Comparison of ENCODE assay signal across 28 cellular contexts in the genomic region with DNA sequence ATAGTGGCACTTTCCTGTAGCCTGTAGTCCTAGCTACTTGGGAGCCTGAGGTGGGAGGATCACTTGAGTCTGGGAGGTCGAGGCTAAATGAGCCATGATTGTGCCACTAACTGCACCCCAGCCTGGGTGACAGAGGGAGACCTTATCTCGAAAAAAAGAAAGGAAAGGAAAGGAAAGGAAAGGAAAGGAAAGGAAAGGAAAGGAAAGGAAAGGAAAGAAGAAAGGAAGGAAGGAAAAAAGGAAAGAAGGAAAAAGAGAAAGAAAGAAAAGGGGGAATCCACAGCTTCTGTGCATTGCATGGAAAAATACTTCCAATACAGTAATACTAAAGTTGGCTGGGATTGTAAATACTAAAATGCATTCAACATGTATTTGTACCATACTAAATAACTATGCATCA.
"Had no signal": no experiment of that assay in that cellular context is flagged by ENCODE, and none has a peak within 500 bp of the region (broad histone marks: within the 10 kb centered on the region; RNA-seq: fewer than 3 reads in every experiment).

No MANE protein-coding gene starts in this region.

- H3K4me1 ChIP-seq: parathyroid adenoma, psoas muscle, right lobe of liver, sigmoid colon, stomach, thyroid gland, tibial nerve, upper lobe of right lung, uterus had no signal

- H3K9me3 ChIP-seq: ovary, psoas muscle, right lobe of liver, sigmoid colon, stomach, thoracic aorta, thyroid gland, tibial nerve, upper lobe of right lung, uterus had no signal

- H3K4me3 ChIP-seq: neural progenitor cell, ovary, psoas muscle, right lobe of liver, sigmoid colon, stomach, thoracic aorta, thyroid gland, tibial nerve, upper lobe of right lung, uterus had no signal

- DNase-seq: natural killer cell; occipital lobe; ovary; posterior cingulate gyrus; psoas muscle; right cardiac atrium; right lobe of liver; sigmoid colon; small intestine; stimulated activated CD4-positive, alpha-beta T cell treated with anti-CD3 and anti-CD28 coated beads, Interleukin-15, amount 100 ng/mL, for 24 hours; stimulated activated CD4-positive, alpha-beta T cell treated with anti-CD3 and anti-CD28 coated beads, Interleukin-2, amount 100 ng/mL, for 24 hours; stimulated activated CD4-positive, alpha-beta T cell treated with anti-CD3 and anti-CD28 coated beads, Interleukin-2, amount 100 ng/mL, for 48 hours; stimulated activated CD4-positive, alpha-beta T cell treated with anti-CD3 and anti-CD28 coated beads, Interleukin-4, amount 100 ng/mL, for 24 hours; stimulated activated naive B cell treated with anti-CD40 and anti-IgM and Interleukin-4, amounts not matched to agents 10 μg/mL and 1 μg/mL and 100 μg/mL, for 72 hours; stimulated activated naive CD4-positive, alpha-beta T cell treated with Interleukin-2 at 50 U/mL for 16 hours; stomach; thyroid gland; upper lobe of right lung; uterus had no signal

- H3K4me3 Mint-ChIP-seq: natural killer cell; nephron; neural progenitor cell; stimulated activated effector memory CD8-positive, alpha-beta T cell treated with anti-CD3 and anti-CD28 coated beads, Interleukin-12 subunit alpha, Interleukin-12 subunit beta, amount 100 ng/mL, for 72 hours; stimulated activated naive B cell treated with anti-CD40 and anti-IgM and Interleukin-4, amounts not matched to agents 10 μg/mL and 1 μg/mL and 100 μg/mL, for 72 hours; stimulated activated naive CD8-positive, alpha-beta T cell treated with anti-CD3 and anti-CD28 coated beads, Interleukin-15, Interleukin-2, amounts not matched to agents 100 ng/mL and 50 ng/mL, for 24 hours; type B pancreatic cell had no signal

- H3K27ac Mint-ChIP-seq: natural killer cell; nephron; neural progenitor cell; progenitor cell of endocrine pancreas; stimulated activated effector memory CD8-positive, alpha-beta T cell treated with anti-CD3 and anti-CD28 coated beads, Interleukin-12 subunit alpha, Interleukin-12 subunit beta, amount 100 ng/mL, for 72 hours; stimulated activated naive B cell treated with anti-CD40 and anti-IgM and Interleukin-4, amounts not matched to agents 10 μg/mL and 1 μg/mL and 100 μg/mL, for 72 hours; stimulated activated naive CD8-positive, alpha-beta T cell treated with anti-CD3 and anti-CD28 coated beads, Interleukin-15, Interleukin-2, amounts not matched to agents 100 ng/mL and 50 ng/mL, for 24 hours; type B pancreatic cell had no signal

- H3K27ac ChIP-seq: neural progenitor cell, ovary, parathyroid adenoma, psoas muscle, right lobe of liver, sigmoid colon, stomach, thoracic aorta, thyroid gland, tibial nerve, upper lobe of right lung, uterus had no signal

- H3K36me3 Mint-ChIP-seq: natural killer cell; neural progenitor cell; stimulated activated effector memory CD8-positive, alpha-beta T cell treated with anti-CD3 and anti-CD28 coated beads, Interleukin-12 subunit alpha, Interleukin-12 subunit beta, amount 100 ng/mL, for 72 hours; stimulated activated naive B cell treated with anti-CD40 and anti-IgM and Interleukin-4, amounts not matched to agents 10 μg/mL and 1 μg/mL and 100 μg/mL, for 72 hours; type B pancreatic cell had no signal

- H2AFZ ChIP-seq: neural progenitor cell, parathyroid adenoma had no signal

- H3K36me3 ChIP-seq: neural progenitor cell, ovary, right lobe of liver, sigmoid colon, stomach, thoracic aorta, thyroid gland, tibial nerve, upper lobe of right lung, uterus had no signal

- H3K79me2 ChIP-seq: parathyroid adenoma had no signal

- H3K4me2 ChIP-seq: neural progenitor cell had no signal

- H3K27me3 ChIP-seq: neural progenitor cell, ovary, right lobe of liver, sigmoid colon, thyroid gland, tibial nerve, uterus had no signal

- H3K9me3 Mint-ChIP-seq: nephron; neural progenitor cell; stimulated activated effector memory CD8-positive, alpha-beta T cell treated with anti-CD3 and anti-CD28 coated beads, Interleukin-12 subunit alpha, Interleukin-12 subunit beta, amount 100 ng/mL, for 72 hours; stimulated activated naive B cell treated with anti-CD40 and anti-IgM and Interleukin-4, amounts not matched to agents 10 μg/mL and 1 μg/mL and 100 μg/mL, for 72 hours; stimulated activated naive CD8-positive, alpha-beta T cell treated with anti-CD3 and anti-CD28 coated beads, Interleukin-15, Interleukin-2, amounts not matched to agents 100 ng/mL and 50 ng/mL, for 24 hours; type B pancreatic cell had no signal

- H3K9ac ChIP-seq: neural progenitor cell, parathyroid adenoma had no signal

- H3K4me1 Mint-ChIP-seq: natural killer cell, nephron, neural progenitor cell had no signal

- H3K27me3 Mint-ChIP-seq: progenitor cell of endocrine pancreas had no signal

- ATAC-seq: natural killer cell; psoas muscle; right cardiac atrium; right lobe of liver; stimulated activated effector memory CD8-positive, alpha-beta T cell treated with anti-CD3 and anti-CD28 coated beads, Interleukin-12 subunit alpha, Interleukin-12 subunit beta, amount 100 ng/mL, for 72 hours; stimulated activated naive B cell treated with anti-CD40 and anti-IgM and Interleukin-4, amounts not matched to agents 10 μg/mL and 1 μg/mL and 100 μg/mL, for 72 hours; upper lobe of right lung had no signal
